ENCODE assay signal across 25 cellular contexts in genomic region chr2:63270717-63271116, GRCh38.
DNase-seq lines count a peak whose midpoint lies in the region; ATAC-seq, FAIRE-seq and TF ChIP-seq lines count a peak whose summit lies in the region.
"Had no signal": no experiment of that assay in that cellular context is flagged by ENCODE, and none has a peak within 500 bp of the region (broad histone marks: within the 10 kb centered on the region; RNA-seq: fewer than 3 reads in every experiment).

No MANE protein-coding gene starts in this region.

- CTCF ChIA-PET in HepG2 (lab: Yijun Ruan, JAX; ENCODE audit: low intra/inter-chr PET ratio, low total read pairs): no interaction called here
- CTCF ChIA-PET in H1 (lab: Charles Lee; ENCODE audit: partially characterized antibody): no interaction called here

- H3K27me3 ChIP-seq in HepG2 (ENCODE audit: control insufficient read depth in 1 of 2, insufficient read depth in 2 of 2, low read length in 2 of 2) (no peaks in the 10 kb centered on the region), right lobe of liver (no peaks in the 10 kb centered on the region), H1 (replicated peaks in 1 of 4; ENCODE audit: control insufficient read depth in 3 of 4, extremely low read depth in 1 of 4, insufficient read depth in 3 of 4, low read length in 3 of 4) (no peaks in the 10 kb centered on the region), upper lobe of right lung (no peaks in the 10 kb centered on the region)
- H3K27me3 ChIP-seq: BE2C, BLaER1 had no signal

- H3K36me3 ChIP-seq in HepG2 (replicated peaks in 1 of 2; ENCODE audit: control insufficient read depth in 1 of 2, insufficient read depth in 2 of 2, low read length in 2 of 2): no peaks in the 10 kb centered on the region
- no peaks in the 10 kb centered on the region for H3K36me3 ChIP-seq in right lobe of liver
- H3K36me3 ChIP-seq in H1 (ENCODE audit: control insufficient read depth in 2 of 4, insufficient read depth in 4 of 4, low read length in 3 of 4): no peaks in the 10 kb centered on the region
- H3K36me3 ChIP-seq in upper lobe of right lung: no peaks in the 10 kb centered on the region
- H3K36me3 ChIP-seq: BE2C, BLaER1 had no signal

- TF ChIP-seq CTCF in HepG2 (CRISPR knock-in tag; IDR thresholded peaks at IDR 0.05): no peak
- TF ChIP-seq CTCF in right lobe of liver (IDR thresholded peaks at IDR 0.05): no peak
- no peak for TF ChIP-seq CTCF in H1 (IDR thresholded peaks at IDR 0.05; ENCODE audit: control extremely low read depth in 1 of 3, insufficient read depth in 1 of 3, low read depth in 1 of 3, low read length in 3 of 3)
- TF ChIP-seq CTCF in upper lobe of right lung (IDR thresholded peaks at IDR 0.05): no peak

- H2BK5ac ChIP-seq in H1 (ENCODE audit: low read depth, low read length): no peak overlapping the region

- H3K9me3 ChIP-seq in HepG2 (ENCODE audit: low read length) (peaks cover 24% of the 10 kb centered on the region), right lobe of liver (peaks cover 0 to 4% (median 0%) of the 10 kb centered on the region in 4 donors), H1 (ENCODE audit: insufficient read depth in 2 of 2, low read depth in 1 of 2, low read length in 1 of 2) (peaks cover 0 to 8% of the 10 kb centered on the region in 2 experiments; a peak in 2 of 4 replicates), upper lobe of right lung (peaks cover 23% of the 10 kb centered on the region)
- H3K9me3 ChIP-seq: BE2C had no signal

- 0 out of 2 replicates have a peak overlapping the region, but pooled peaks have one; percentile 43 for H4K8ac ChIP-seq in H1 (ENCODE audit: extremely low read depth, insufficient read depth, low read length)

- in situ Hi-C loops in HepG2 (cut with HindIII; ENCODE audit: extremely low pct_ligation_motif_present, low pct_unique_long_range_greater_than_20kb): no loop called here

- H4K20me1 ChIP-seq in HepG2 (ENCODE audit: insufficient read depth, low read length): no peaks in the 10 kb centered on the region
- no peaks in the 10 kb centered on the region for H4K20me1 ChIP-seq in H1 (replicated peaks in 1 of 2; ENCODE audit: control insufficient read depth in 1 of 2, insufficient read depth in 2 of 2, low read length in 2 of 2)
- H4K20me1 ChIP-seq: BLaER1 had no signal

- H3K79me1 ChIP-seq in H1 (ENCODE audit: low read depth, low read length): no peaks in the 10 kb centered on the region

- H3K4me1 Mint-ChIP-seq in T-helper 2 cell treated with Interferon-gamma antibody and Interleukin-4, amounts not matched to agents 5 μg/mL and 100 μg/mL, for 36 hours (ENCODE audit: low read depth): no peaks in the 10 kb centered on the region
- H3K4me1 Mint-ChIP-seq: CD14-positive monocyte; CD4-positive, alpha-beta memory T cell; CD8-positive, alpha-beta memory T cell had no signal

- H2BK12ac ChIP-seq in H1 (ENCODE audit: low read depth, low read length): no peak overlapping the region

- H2BK15ac ChIP-seq in H1 (ENCODE audit: low read length): no peak overlapping the region

- no peak overlapping the region for H3K4me3 Mint-ChIP-seq in T-helper 2 cell treated with Interferon-gamma antibody and Interleukin-4, amounts not matched to agents 5 μg/mL and 100 μg/mL, for 36 hours
- H3K4me3 Mint-ChIP-seq: CD14-positive monocyte; CD4-positive, alpha-beta memory T cell; CD4-positive, CD25-positive, alpha-beta regulatory T cell; CD8-positive, alpha-beta memory T cell had no signal

- H3K9ac ChIP-seq in HepG2 (ENCODE audit: insufficient read depth, low read depth, low read length): no peak overlapping the region
- no peak overlapping the region for H3K9ac ChIP-seq in H1 (replicated peaks in 1 of 4; ENCODE audit: extremely low read depth in 1 of 4, low read depth in 3 of 4, low read length in 3 of 4)
- H3K9ac ChIP-seq: BLaER1 had no signal

- H3K56ac ChIP-seq in H1 (replicated peaks; ENCODE audit: insufficient read length, low read depth, low read length): no peak overlapping the region

- no peak overlapping the region for H3K27ac ChIP-seq in HepG2 (ENCODE audit: extremely low read length, insufficient read depth, low read length)
- no peak overlapping the region for H3K27ac ChIP-seq in right lobe of liver
- no peak overlapping the region for H3K27ac ChIP-seq in H1 (ENCODE audit: low read depth, low read length)
- no peak overlapping the region for H3K27ac ChIP-seq in upper lobe of right lung
- H3K27ac ChIP-seq: BLaER1 had no signal

- no peak overlapping the region for H2BK120ac ChIP-seq in H1 (replicated peaks; ENCODE audit: low read depth, low read length)

- H3K27ac Mint-ChIP-seq in T-helper 2 cell treated with Interferon-gamma antibody and Interleukin-4, amounts not matched to agents 5 μg/mL and 100 μg/mL, for 36 hours: no peak overlapping the region
- H3K27ac Mint-ChIP-seq: CD14-positive monocyte; CD4-positive, CD25-positive, alpha-beta regulatory T cell; CD8-positive, alpha-beta memory T cell had no signal

- H3K14ac ChIP-seq in H1 (ENCODE audit: insufficient read length): no peak overlapping the region

- 50% methylated on average over 2 of the region's 3 CpGs for WGBS in HepG2 (ENCODE audit: low lambda C conversion rate)
- no CpG with 5 or more reads among the region's 3 CpGs for WGBS in right lobe of liver (ENCODE audit: insufficient coverage, low coverage, low lambda C conversion rate, missing lambda C conversion rate)
- 86% methylated on average over 3 of the region's 3 CpGs; no CpG with 5 or more reads in 1 of the 2 experiments for WGBS in H1 (ENCODE audit: extremely low coverage in 1 of 2, insufficient coverage in 1 of 2, insufficient read length in 1 of 2, insufficient replicate concordance in 2 of 2, low coverage in 1 of 2, low lambda C conversion rate in 2 of 2, missing lambda C conversion rate in 1 of 2), 2 experiments

- FAIRE-seq in HepG2 (lab: Jason Lieb, UNC): no peak
- no peak for FAIRE-seq in H1 (lab: Jason Lieb, UNC)
- FAIRE-seq: GM12878, GM12892, GM18507 had no signal

- no peak for TF ChIP-seq RAD21 in HepG2 (CRISPR knock-in tag; IDR thresholded peaks at IDR 0.05)
- no peak for TF ChIP-seq RAD21 in H1 (IDR thresholded peaks at IDR 0.05 in 1 of 2, conservative IDR thresholded peaks at IDR 0.05 in 1 of 2; ENCODE audit: low read depth in 2 of 2, low read length in 2 of 2)

- no peak for ATAC-seq in HepG2
- no peak for ATAC-seq in right lobe of liver
- peak; percentile 24 for ATAC-seq in upper lobe of right lung
- no peak for ATAC-seq in GM19467 (IDR thresholded peaks at IDR 0.05; ENCODE audit: unreplicated experiment)
- ATAC-seq: GM12878 had no signal

- BruUV-seq in HepG2 (replicated peaks; lab: Mats Ljungman, UMichigan): no TSS peak

- no peak overlapping the region for H2BK20ac ChIP-seq in H1 (ENCODE audit: low read length)

- no peak overlapping the region for H4K5ac ChIP-seq in H1 (ENCODE audit: insufficient read length, low read depth, low read length)

- no peak overlapping the region for H3K18ac ChIP-seq in H1 (ENCODE audit: extremely low read depth, low read length)

- TF ChIP-seq POLR2A in HepG2 (IDR thresholded peaks at IDR 0.05; ENCODE audit: insufficient read depth in 1 of 2, low read depth in 2 of 2, low read length in 2 of 2): no peak
- TF ChIP-seq POLR2A in right lobe of liver (IDR thresholded peaks at IDR 0.05): no peak
- TF ChIP-seq POLR2A in H1 (IDR thresholded peaks at IDR 0.05; ENCODE audit: control extremely low read depth in 1 of 2, low read depth in 2 of 2, low read length in 2 of 2): no peak

- intact Hi-C loops in HepG2 (cut with micrococcal nuclease; ENCODE audit: unreplicated experiment) (no loop called here), right lobe of liver (cut with DNase I) (no loop called here), upper lobe of right lung (cut with DNase I) (no loop called here)

- no peak overlapping the region for H2AK5ac ChIP-seq in H1 (ENCODE audit: low read depth, low read length)

- H3K4me2 ChIP-seq in HepG2 (ENCODE audit: low read depth, low read length) (no peak overlapping the region), H1 (ENCODE audit: insufficient read depth in 1 of 2, low read depth in 2 of 2, low read length in 2 of 2) (no peak overlapping the region)
- H3K4me2 ChIP-seq: BLaER1 had no signal

- H3K79me2 ChIP-seq in HepG2 (ENCODE audit: insufficient read depth, low read length) (no peaks in the 10 kb centered on the region), H1 (ENCODE audit: control insufficient read depth in 1 of 2, insufficient read depth in 2 of 2, low read length in 2 of 2) (peaks cover 0 to 3% of the 10 kb centered on the region in 2 experiments; a peak in 1 of 4 replicates)

- peaks cover 49% of the 10 kb centered on the region for H3K9me3 Mint-ChIP-seq in T-helper 2 cell treated with Interferon-gamma antibody and Interleukin-4, amounts not matched to agents 5 μg/mL and 100 μg/mL, for 36 hours

- H3K27me3 Mint-ChIP-seq in T-helper 2 cell treated with Interferon-gamma antibody and Interleukin-4, amounts not matched to agents 5 μg/mL and 100 μg/mL, for 36 hours (ENCODE audit: low read depth): no peaks in the 10 kb centered on the region
- H3K27me3 Mint-ChIP-seq: CD4-positive, alpha-beta memory T cell; CD4-positive, CD25-positive, alpha-beta regulatory T cell; CD8-positive, alpha-beta memory T cell had no signal

- no peaks in the 10 kb centered on the region for H3K36me3 Mint-ChIP-seq in T-helper 2 cell treated with Interferon-gamma antibody and Interleukin-4, amounts not matched to agents 5 μg/mL and 100 μg/mL, for 36 hours (ENCODE audit: low read depth)
- H3K36me3 Mint-ChIP-seq: CD14-positive monocyte had no signal

- no peak for TF ChIP-seq EP300 in HepG2 (IDR thresholded peaks at IDR 0.05; ENCODE audit: low read depth in 2 of 2, low read length in 2 of 2)
- TF ChIP-seq EP300 in HepG2 (CRISPR knock-in tag; IDR thresholded peaks at IDR 0.05; ENCODE audit: borderline replicate concordance): no peak
- TF ChIP-seq EP300 in H1 (IDR thresholded peaks at IDR 0.05; ENCODE audit: borderline replicate concordance in 1 of 2, low read depth in 2 of 2, low read length in 2 of 2): no peak

- H3K23ac ChIP-seq in H1 (ENCODE audit: insufficient read length): no peak overlapping the region

- no peaks in the 10 kb centered on the region for H3K4me1 ChIP-seq in HepG2 (ENCODE audit: insufficient read depth, low read length)
- no peaks in the 10 kb centered on the region for H3K4me1 ChIP-seq in right lobe of liver
- H3K4me1 ChIP-seq in H1 (replicated peaks in 1 of 4; ENCODE audit: control insufficient read depth in 3 of 4, insufficient read depth in 4 of 4, low read length in 3 of 4): no peaks in the 10 kb centered on the region
- no peaks in the 10 kb centered on the region for H3K4me1 ChIP-seq in upper lobe of right lung
- H3K4me1 ChIP-seq: BE2C, BLaER1 had no signal

- no peaks in the 10 kb centered on the region for H3K23me2 ChIP-seq in H1 (ENCODE audit: low read depth, low read length)

- no peak overlapping the region for H3K4ac ChIP-seq in H1 (replicated peaks; ENCODE audit: insufficient read length, low read depth, low read length)

- H2AFZ ChIP-seq in HepG2 (ENCODE audit: low read length): no peak overlapping the region
- no peak overlapping the region for H2AFZ ChIP-seq in H1 (ENCODE audit: low read length)

- H4K91ac ChIP-seq in H1 (replicated peaks; ENCODE audit: insufficient read length, low read length): no peak overlapping the region

- POLR2A ChIA-PET in HepG2 (lab: Yijun Ruan, JAX): no interaction called here
- POLR2A ChIA-PET in H1 (lab: Charles Lee; ENCODE audit: partially characterized antibody): no interaction called here

- H3K4me3 ChIP-seq in HepG2 (replicated peaks in 1 of 3; ENCODE audit: insufficient read depth in 1 of 3, low read depth in 2 of 3, low read length in 3 of 3) (no peak overlapping the region), right lobe of liver (no peak overlapping the region), H1 (ENCODE audit: extremely low read depth in 1 of 4, insufficient read depth in 2 of 4, low read depth in 3 of 4, low read length in 4 of 4) (no peak overlapping the region), upper lobe of right lung (no peak overlapping the region)
- H3K4me3 ChIP-seq: BLaER1, GM12878 had no signal

- no peak for DNase-seq in HepG2 (ENCODE audit: low spot score)
- DNase-seq in right lobe of liver: no peak
- no peak for DNase-seq in H1 (ENCODE audit: low read depth in 1 of 2, low spot score in 2 of 2)
- DNase-seq in upper lobe of right lung: no peak
- no peak for DNase-seq in T-helper 2 cell treated with Interferon-gamma antibody and Interleukin-4, amounts not matched to agents 5 μg/mL and 100 μg/mL, for 36 hours (ENCODE audit: low spot score)
- DNase-seq: 8988T; ACHN; BE2C; C1 segment of cervical spinal cord; CD4-positive, alpha-beta memory T cell; CD4-positive, CD25-positive, alpha-beta regulatory T cell; CD8-positive, alpha-beta memory T cell; COR-L47; DMS153; DMS53; DMS79; DND-41; EL; GDM1 had no signal
